8 cellular contexts compared by ENCODE assay signal in genomic region chr20:32534661-32535240, GRCh38. TPM values are rescaled to one million over a fixed set of nuclear protein-coding genes. Genes with fewer than 3 reads are reported as not detected.
DNase-seq lines count a peak whose midpoint lies in the region; ATAC-seq and TF ChIP-seq lines count a peak whose summit lies in the region.

No MANE protein-coding gene starts in this region.

- H3K27me3 ChIP-seq in colonic mucosa = no peaks in the 10 kb centered on the region

- H3K36me3 ChIP-seq in colonic mucosa = no peaks in the 10 kb centered on the region

- H3K4me1 ChIP-seq in colonic mucosa = peaks cover 4% of the 10 kb centered on the region

- peak; percentile 15 for ATAC-seq in WTC11
- ATAC-seq in stimulated activated naive B cell treated with anti-CD40 and anti-IgM and Interleukin-4, amounts not matched to agents 10 μg/mL and 1 μg/mL and 100 μg/mL, for 72 hours (replicated peaks) = peak in 1 of 2 donors; percentile 33
- no peak for ATAC-seq in HG03159 (IDR thresholded peaks at IDR 0.05; ENCODE audit: unreplicated experiment)
- no peak for ATAC-seq in omental fat pad (ENCODE audit: low FRiP score)

- H3K36me3 Mint-ChIP-seq in WTC11 = no peaks in the 10 kb centered on the region
- peaks cover 0 to 3% of the 10 kb centered on the region in 2 donors for H3K36me3 Mint-ChIP-seq in stimulated activated naive B cell treated with anti-CD40 and anti-IgM and Interleukin-4, amounts not matched to agents 10 μg/mL and 1 μg/mL and 100 μg/mL, for 72 hours

- H3K9me3 Mint-ChIP-seq in WTC11 = no peaks in the 10 kb centered on the region
- H3K9me3 Mint-ChIP-seq in stimulated activated naive B cell treated with anti-CD40 and anti-IgM and Interleukin-4, amounts not matched to agents 10 μg/mL and 1 μg/mL and 100 μg/mL, for 72 hours = no peaks in the 10 kb centered on the region

- intact Hi-C loops in colonic mucosa (cut with DNase I) = no loop called here

- no peaks in the 10 kb centered on the region for H3K9me3 ChIP-seq in colonic mucosa

- peak overlapping the region; percentile 64 for H3K27ac ChIP-seq in colonic mucosa

- CTCF ChIA-PET in WTC11 (lab: Charles Lee) = interaction anchor here (0.6 to 1.8 kb wide), 7 partner anchors 26 to 131 kb away, joined by 3 to 7 read pairs (median 4); no protein-coding TSS in a partner anchor

- H3K4me3 ChIP-seq in colonic mucosa = no peak overlapping the region

- H3K27me3 Mint-ChIP-seq in WTC11 (ENCODE audit: low read depth) = peaks cover 22% of the 10 kb centered on the region
- H3K27me3 Mint-ChIP-seq in stimulated activated naive B cell treated with anti-CD40 and anti-IgM and Interleukin-4, amounts not matched to agents 10 μg/mL and 1 μg/mL and 100 μg/mL, for 72 hours = no peaks in the 10 kb centered on the region

- no peak overlapping the region for H3K27ac Mint-ChIP-seq in WTC11
- H3K27ac Mint-ChIP-seq in stimulated activated naive B cell treated with anti-CD40 and anti-IgM and Interleukin-4, amounts not matched to agents 10 μg/mL and 1 μg/mL and 100 μg/mL, for 72 hours = peak overlapping the region; percentile 80

- DNase-seq in NCI-H2107 treated with DMSO at 0.1 percent for 48 hours (lab: John Stamatoyannopoulos, UW; ENCODE audit: unreplicated experiment) = peak; percentile 65
- DNase-seq in NCI-H2107 (lab: John Stamatoyannopoulos, UW) = no peak
- peak; percentile 36 for DNase-seq in WTC11 (ENCODE audit: low spot score)
- no peak for DNase-seq in colonic mucosa
- DNase-seq in stimulated activated naive B cell treated with anti-CD40 and anti-IgM and Interleukin-4, amounts not matched to agents 10 μg/mL and 1 μg/mL and 100 μg/mL, for 72 hours = no peak
- no peak for DNase-seq in AML-193 (lab: John Stamatoyannopoulos, UW)
- no peak for DNase-seq in omental fat pad (ENCODE audit: low spot score)

- peaks cover 41% of the 10 kb centered on the region for H3K4me1 Mint-ChIP-seq in WTC11
- peaks cover 31 to 47% of the 10 kb centered on the region in 2 donors for H3K4me1 Mint-ChIP-seq in stimulated activated naive B cell treated with anti-CD40 and anti-IgM and Interleukin-4, amounts not matched to agents 10 μg/mL and 1 μg/mL and 100 μg/mL, for 72 hours

- no peak for TF ChIP-seq CTCF in WTC11 (IDR thresholded peaks at IDR 0.05)
- no peak for TF ChIP-seq CTCF in colonic mucosa (IDR thresholded peaks at IDR 0.05)
- TF ChIP-seq CTCF in omental fat pad (IDR thresholded peaks at IDR 0.05) = no peak

- no peak overlapping the region for H3K9ac ChIP-seq in colonic mucosa (ENCODE audit: low read depth in 2 of 2, low read length in 2 of 2)

- POLR2A ChIA-PET in WTC11 (lab: Charles Lee) = interaction anchor here (0.7 kb wide), 1 partner anchor 138 kb away, joined by 3 read pairs; no protein-coding TSS in a partner anchor

- H3K4me3 Mint-ChIP-seq in WTC11 = peak overlapping the region; percentile 40
- peak overlapping the region; percentile 51 to 67 for H3K4me3 Mint-ChIP-seq in stimulated activated naive B cell treated with anti-CD40 and anti-IgM and Interleukin-4, amounts not matched to agents 10 μg/mL and 1 μg/mL and 100 μg/mL, for 72 hours

TF ChIP-seq in WTC11, 78 proteins besides CTCF, POLR2A, EP300 and RAD21:
- TF ChIP-seq, protein P1, sequence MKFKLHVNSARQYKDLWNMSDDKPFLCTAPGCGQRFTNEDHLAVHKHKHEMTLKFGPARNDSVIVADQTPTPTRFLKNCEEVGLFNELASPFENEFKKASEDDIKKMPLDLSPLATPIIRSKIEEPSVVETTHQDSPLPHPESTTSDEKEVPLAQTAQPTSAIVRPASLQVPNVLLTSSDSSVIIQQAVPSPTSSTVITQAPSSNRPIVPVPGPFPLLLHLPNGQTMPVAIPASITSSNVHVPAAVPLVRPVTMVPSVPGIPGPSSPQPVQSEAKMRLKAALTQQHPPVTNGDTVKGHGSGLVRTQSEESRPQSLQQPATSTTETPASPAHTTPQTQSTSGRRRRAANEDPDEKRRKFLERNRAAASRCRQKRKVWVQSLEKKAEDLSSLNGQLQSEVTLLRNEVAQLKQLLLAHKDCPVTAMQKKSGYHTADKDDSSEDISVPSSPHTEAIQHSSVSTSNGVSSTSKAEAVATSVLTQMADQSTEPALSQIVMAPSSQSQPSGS (CRISPR knock-in tag; IDR thresholded peaks at IDR 0.05; ENCODE audit: borderline replicate concordance, low read depth) = no peak
- TF ChIP-seq, protein P2, sequence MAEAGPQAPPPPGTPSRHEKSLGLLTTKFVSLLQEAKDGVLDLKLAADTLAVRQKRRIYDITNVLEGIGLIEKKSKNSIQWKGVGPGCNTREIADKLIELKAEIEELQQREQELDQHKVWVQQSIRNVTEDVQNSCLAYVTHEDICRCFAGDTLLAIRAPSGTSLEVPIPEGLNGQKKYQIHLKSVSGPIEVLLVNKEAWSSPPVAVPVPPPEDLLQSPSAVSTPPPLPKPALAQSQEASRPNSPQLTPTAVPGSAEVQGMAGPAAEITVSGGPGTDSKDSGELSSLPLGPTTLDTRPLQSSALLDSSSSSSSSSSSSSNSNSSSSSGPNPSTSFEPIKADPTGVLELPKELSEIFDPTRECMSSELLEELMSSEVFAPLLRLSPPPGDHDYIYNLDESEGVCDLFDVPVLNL (CRISPR knock-in tag; IDR thresholded peaks at IDR 0.05; ENCODE audit: borderline replicate concordance, low read depth) = no peak

RNA-seq across cellular contexts. Expression of gene NOL4L, which starts 50.4 kb away (rescaled TPM):
- total RNA-seq in WTC11 (2021) (24.0 to 29.0 TPM (median 25.6 TPM) in 3 replicates), colonic mucosa (10 to 100 TPM; 54.2 to 58.0 TPM), omental fat pad (10 to 100 TPM in 3 of 4 donors, 1 to 10 TPM in 1; 6.8 to 15.3 (median 13.6) TPM)

Comparison
In these comparisons a context has a peak if more than half of its experiments do, and no peak if none do; other contexts are left out.
1. DNase-seq: peak in NCI-H2107 treated with DMSO at 0.1 percent for 48 hours (single experiment) and WTC11 (single experiment); none in NCI-H2107 (single experiment), colonic mucosa (single experiment), stimulated activated naive B cell treated with anti-CD40 and anti-IgM and Interleukin-4, amounts not matched to agents 10 μg/mL and 1 μg/mL and 100 μg/mL, for 72 hours (single experiment), AML-193 (0 of 2) and omental fat pad (single experiment).